23 cellular contexts compared by ENCODE assay signal in the genomic region with DNA sequence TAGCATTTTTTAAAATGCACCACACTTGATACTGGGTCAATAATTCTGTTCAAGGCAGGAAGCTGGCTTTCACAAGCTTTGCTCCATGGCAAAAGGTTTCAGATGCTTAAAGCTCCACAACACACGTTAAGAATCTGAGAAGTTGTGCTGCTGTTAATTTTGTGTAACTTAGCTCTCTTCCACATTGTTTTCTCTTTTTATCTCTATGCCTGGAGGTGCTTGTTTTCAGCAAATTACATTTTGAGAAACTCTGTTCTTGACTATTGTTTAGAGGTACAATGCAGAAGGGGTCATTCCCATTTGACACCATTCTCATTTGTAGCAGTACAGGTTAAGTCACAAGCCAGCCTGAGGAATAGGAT.
DNase-seq lines count a peak whose midpoint lies in the region; ATAC-seq, FAIRE-seq and TF ChIP-seq lines count a peak whose summit lies in the region.
"Had no signal": no experiment of that assay in that cellular context is flagged by ENCODE, and none has a peak within 500 bp of the region (broad histone marks: within the 10 kb centered on the region; RNA-seq: fewer than 3 reads in every experiment).

No MANE protein-coding gene starts in this region.

- TF ChIP-seq CTCF in mammary epithelial cell (conservative IDR thresholded peaks at IDR 0.05 in 1 of 2, IDR thresholded peaks at IDR 0.05 in 1 of 2; ENCODE audit: extremely low read depth in 1 of 2, insufficient read depth in 1 of 2, low read depth in 1 of 2, low read length in 2 of 2), result no peak
- no peak for TF ChIP-seq CTCF in breast epithelium (IDR thresholded peaks at IDR 0.05)
- no peak for TF ChIP-seq CTCF in astrocyte (IDR thresholded peaks at IDR 0.05; ENCODE audit: insufficient read depth, low read depth, low read length)
- TF ChIP-seq CTCF in mesothelial cell of epicardium (IDR thresholded peaks at IDR 0.05; ENCODE audit: unreplicated experiment), result no peak
- TF ChIP-seq CTCF in testis (IDR thresholded peaks at IDR 0.05), result no peak

- H3K27me3 ChIP-seq in mammary epithelial cell (ENCODE audit: insufficient read depth, low read length) (no peaks in the 10 kb centered on the region), breast epithelium (no peaks in the 10 kb centered on the region), astrocyte (ENCODE audit: insufficient read depth, low read length) (no peaks in the 10 kb centered on the region), skeletal muscle satellite cell (ENCODE audit: control insufficient read depth, insufficient read depth, low read length) (no peaks in the 10 kb centered on the region), testis (no peaks in the 10 kb centered on the region)
- H3K27me3 ChIP-seq: upper lobe of right lung had no signal

- H3K4me3 ChIP-seq in mammary epithelial cell (replicated peaks in 1 of 3; ENCODE audit: insufficient read depth in 1 of 3, low read depth in 2 of 3, low read length in 3 of 3), result no peak overlapping the region
- H3K4me3 ChIP-seq in breast epithelium, result no peak overlapping the region
- no peak overlapping the region for H3K4me3 ChIP-seq in astrocyte (ENCODE audit: insufficient read depth, low read depth, low read length)
- H3K4me3 ChIP-seq in skeletal muscle satellite cell (ENCODE audit: low read length), result no peak overlapping the region
- no peak overlapping the region for H3K4me3 ChIP-seq in testis
- H3K4me3 ChIP-seq: upper lobe of right lung had no signal

- in situ Hi-C loops in mammary epithelial cell (cut with MboI; ENCODE audit: low sequenced_read_pairs in 2 of 2), result no loop called here

- FAIRE-seq in astrocyte (lab: Jason Lieb, UNC), result no peak
- FAIRE-seq: G401.6, H1, small intestine had no signal

- H3K36me3 ChIP-seq in mammary epithelial cell (ENCODE audit: insufficient read depth, low read length), result peaks cover 2% of the 10 kb centered on the region
- H3K36me3 ChIP-seq in breast epithelium, result no peaks in the 10 kb centered on the region
- peaks cover 3% of the 10 kb centered on the region for H3K36me3 ChIP-seq in astrocyte (ENCODE audit: insufficient read depth, low read length)
- H3K36me3 ChIP-seq in skeletal muscle satellite cell (ENCODE audit: insufficient read depth, low read length), result peaks cover 9% of the 10 kb centered on the region
- H3K36me3 ChIP-seq in testis (ENCODE audit: low read depth, missing control alignments), result no peaks in the 10 kb centered on the region
- H3K36me3 ChIP-seq: upper lobe of right lung had no signal

- H3K9ac ChIP-seq in mammary epithelial cell (ENCODE audit: insufficient read depth, low read length) (no peak overlapping the region), astrocyte (ENCODE audit: low read length) (peak overlapping the region; percentile 26), skeletal muscle satellite cell (ENCODE audit: low read depth, low read length) (no peak overlapping the region)

- peaks cover 2% of the 10 kb centered on the region for H3K9me3 Mint-ChIP-seq in astrocyte (ENCODE audit: unreplicated experiment)
- no peaks in the 10 kb centered on the region for H3K9me3 Mint-ChIP-seq in mesothelial cell of epicardium
- H3K9me3 Mint-ChIP-seq: activated T-helper 17 cell treated with anti-CD3 and anti-CD28 coated beads, Interleukin-2, amount 50 U/mL, for 72 hours; CD8-positive, alpha-beta memory T cell had no signal

- H3K36me3 Mint-ChIP-seq in astrocyte (ENCODE audit: low read depth, unreplicated experiment) (peaks cover 12% of the 10 kb centered on the region), mesothelial cell of epicardium (peaks cover 10% of the 10 kb centered on the region)

- intact Hi-C loops in mammary epithelial cell (cut with micrococcal nuclease), result no loop called here
- intact Hi-C loops in breast epithelium (cut with DNase I; ENCODE audit: low total_unique reads), result no loop called here
- intact Hi-C loops in testis (cut with DNase I; ENCODE audit: low total_unique reads), result no loop called here

- H3K27ac Mint-ChIP-seq in astrocyte (ENCODE audit: unreplicated experiment) (no peak overlapping the region), mesothelial cell of epicardium (peak overlapping the region; percentile 32)
- H3K27ac Mint-ChIP-seq: activated naive CD8-positive, alpha-beta T cell; activated T-helper 17 cell treated with anti-CD3 and anti-CD28 coated beads, Interleukin-2, amount 50 U/mL, for 72 hours; CD8-positive, alpha-beta memory T cell had no signal

- no peak overlapping the region for H3K4me2 ChIP-seq in mammary epithelial cell (ENCODE audit: insufficient read depth, low read depth, low read length)
- H3K4me2 ChIP-seq in astrocyte (ENCODE audit: low read length), result peak overlapping the region; percentile 18
- peak overlapping the region; percentile 37 for H3K4me2 ChIP-seq in skeletal muscle satellite cell (ENCODE audit: low read length)

- H2AFZ ChIP-seq in mammary epithelial cell (ENCODE audit: low read depth, low read length), result no peak overlapping the region
- no peak overlapping the region for H2AFZ ChIP-seq in astrocyte (ENCODE audit: low read depth, low read length)

- BruUV-seq in mammary epithelial cell (replicated peaks; lab: Mats Ljungman, UMichigan), result no TSS peak

- ATAC-seq in GM21723 (IDR thresholded peaks at IDR 0.05; ENCODE audit: unreplicated experiment) (no peak), GM21737 (IDR thresholded peaks at IDR 0.05; ENCODE audit: unreplicated experiment) (no peak)

- H4K20me1 ChIP-seq in mammary epithelial cell (ENCODE audit: insufficient read depth, low read length), result no peaks in the 10 kb centered on the region
- peaks cover 36% of the 10 kb centered on the region for H4K20me1 ChIP-seq in astrocyte (ENCODE audit: insufficient read depth, low read length)

- H3K27me3 Mint-ChIP-seq in astrocyte (ENCODE audit: low read depth, unreplicated experiment) (no peaks in the 10 kb centered on the region), mesothelial cell of epicardium (ENCODE audit: low read depth) (no peaks in the 10 kb centered on the region)
- H3K27me3 Mint-ChIP-seq: activated naive CD8-positive, alpha-beta T cell; activated T-helper 17 cell treated with anti-CD3 and anti-CD28 coated beads, Interleukin-2, amount 50 U/mL, for 72 hours; CD8-positive, alpha-beta memory T cell had no signal

- H3K4me3 Mint-ChIP-seq in astrocyte (ENCODE audit: unreplicated experiment) (no peak overlapping the region), mesothelial cell of epicardium (no peak overlapping the region)
- H3K4me3 Mint-ChIP-seq: activated naive CD8-positive, alpha-beta T cell; activated T-helper 17 cell treated with anti-CD3 and anti-CD28 coated beads, Interleukin-2, amount 50 U/mL, for 72 hours; CD8-positive, alpha-beta memory T cell had no signal

- no peaks in the 10 kb centered on the region for H3K4me1 ChIP-seq in mammary epithelial cell (ENCODE audit: insufficient read depth, low read length)
- no peaks in the 10 kb centered on the region for H3K4me1 ChIP-seq in breast epithelium
- peaks cover 19% of the 10 kb centered on the region for H3K4me1 ChIP-seq in astrocyte (ENCODE audit: insufficient read depth, low read length)
- H3K4me1 ChIP-seq in skeletal muscle satellite cell (ENCODE audit: control insufficient read depth, insufficient read depth, low read length), result peaks cover 27% of the 10 kb centered on the region
- H3K4me1 ChIP-seq in testis, result peaks cover 6% of the 10 kb centered on the region

- DNase-seq in mammary epithelial cell, result no peak
- no peak for DNase-seq in breast epithelium (ENCODE audit: low spot score in 2 of 2)
- no peak for DNase-seq in astrocyte (ENCODE audit: low read depth)
- DNase-seq in mesothelial cell of epicardium (ENCODE audit: low spot score in 2 of 2, unreplicated experiment in 2 of 2), result no peak
- no peak for DNase-seq in testis
- DNase-seq: 8988T; activated CD4-positive, alpha-beta T cell treated with anti-CD3 and anti-CD28 coated beads, Interleukin-2, amount 50 U/mL, for 4 hours; activated CD8-positive, alpha-beta memory T cell treated with anti-CD3 and anti-CD28 coated beads, Interleukin-2, amount 50 U/mL, for 4 hours; aorta; CD8-positive, alpha-beta memory T cell; cerebellar nuclear complex; foreskin fibroblast; small intestine; stimulated activated CD4-positive, alpha-beta T cell treated with anti-CD3 and anti-CD28 coated beads, Interleukin-2, amount 100 ng/mL, for 24 hours; T1000; upper lobe of right lung had no signal

- H3K79me2 ChIP-seq in mammary epithelial cell (ENCODE audit: insufficient read depth, low read length) (peaks cover 79% of the 10 kb centered on the region), astrocyte (ENCODE audit: insufficient read depth, low read length) (peaks cover 85% of the 10 kb centered on the region)

- TF ChIP-seq POLR2A in breast epithelium (IDR thresholded peaks at IDR 0.05), result no peak
- no peak for TF ChIP-seq POLR2A in testis (IDR thresholded peaks at IDR 0.05)

- CTCF ChIA-PET in mammary epithelial cell (lab: Charles Lee; ENCODE audit: low non-redundant PET), result no interaction called here

- H3K4me1 Mint-ChIP-seq in astrocyte (ENCODE audit: low read depth, unreplicated experiment) (peaks cover 25% of the 10 kb centered on the region), mesothelial cell of epicardium (peaks cover 17% of the 10 kb centered on the region)

- dilution Hi-C loops in mammary epithelial cell (cut with HindIII; ENCODE audit: low sequenced_read_pairs), result no loop called here

- H3K27ac ChIP-seq in mammary epithelial cell (ENCODE audit: insufficient read depth, low read depth, low read length) (peak overlapping the region; percentile 0), breast epithelium (peak overlapping the region in 1 of 2 donors; percentile 9), astrocyte (ENCODE audit: low read depth, low read length) (peak overlapping the region; percentile 16), testis (no peak overlapping the region)
- H3K27ac ChIP-seq: upper lobe of right lung had no signal

- 50% methylated on average over 1 of the region's 1 CpG for WGBS in mammary epithelial cell (ENCODE audit: low coverage, missing lambda C conversion rate)
- 35 to 36% methylated on average over 1 of the region's 1 CpG for WGBS in testis, 2 donors

- H3K9me3 ChIP-seq in mammary epithelial cell (replicated peaks; ENCODE audit: insufficient read depth, low read length), result no peaks in the 10 kb centered on the region
- no peaks in the 10 kb centered on the region for H3K9me3 ChIP-seq in breast epithelium
- no peaks in the 10 kb centered on the region for H3K9me3 ChIP-seq in astrocyte (ENCODE audit: insufficient read depth, low read depth, low read length)
- no peaks in the 10 kb centered on the region for H3K9me3 ChIP-seq in skeletal muscle satellite cell (replicated peaks; ENCODE audit: low read length)
- H3K9me3 ChIP-seq in testis, result no peaks in the 10 kb centered on the region
- H3K9me3 ChIP-seq: upper lobe of right lung had no signal

Comparison
In these comparisons a context has a peak if more than half of its experiments do, and no peak if none do; other contexts are left out.
1. H3K27ac ChIP-seq: peak in mammary epithelial cell (single experiment) and astrocyte (single experiment); none in testis (0 of 2).